8 cellular contexts compared by ENCODE assay signal in the genomic region with DNA sequence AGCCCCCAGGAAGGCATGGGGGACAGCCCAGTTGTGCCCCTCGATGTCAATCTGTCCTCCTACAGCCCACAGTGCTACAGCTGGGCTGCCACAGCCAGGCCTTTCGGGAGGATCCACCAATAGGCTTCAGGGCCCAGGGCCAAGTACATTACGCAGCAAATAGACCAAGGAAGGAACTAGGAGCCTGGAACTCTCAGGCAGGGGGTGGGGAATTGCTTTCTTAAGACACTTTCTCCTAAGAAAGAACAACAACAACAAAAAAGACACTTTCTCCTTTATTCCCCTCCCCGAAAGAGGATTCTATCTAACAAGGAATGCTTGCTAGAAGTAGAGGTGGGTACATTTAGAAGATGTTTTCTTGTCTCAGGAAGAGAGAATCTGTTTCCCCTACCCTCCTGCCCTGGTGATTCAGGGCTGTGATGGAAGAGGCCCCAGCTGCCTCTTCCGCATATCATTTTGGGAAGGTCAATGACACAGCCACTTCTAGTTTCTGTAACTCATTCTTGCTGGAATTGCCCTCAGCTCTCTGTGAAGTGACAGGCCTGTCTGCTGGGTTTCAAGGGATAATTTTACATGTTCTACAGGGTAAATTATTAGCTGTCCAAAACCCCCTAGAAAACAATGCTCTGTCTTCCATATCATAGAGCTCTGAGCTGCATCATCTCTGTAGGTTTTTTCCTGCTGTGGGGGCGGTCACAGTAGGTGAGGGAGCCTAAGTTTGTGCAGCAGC. TPM values are rescaled to one million over a fixed set of nuclear protein-coding genes. Genes with fewer than 3 reads are reported as not detected.
A peak's percentile ranks its signal among the peaks of the same experiment; 100 is the strongest.
DNase-seq lines count a peak whose midpoint lies in the region; ATAC-seq and TF ChIP-seq lines count a peak whose summit lies in the region.

No MANE protein-coding gene starts in this region.

- H3K27me3 Mint-ChIP-seq in endothelial cell (ENCODE audit: unreplicated experiment): peaks cover 25% of the 10 kb centered on the region

- no peaks in the 10 kb centered on the region for H3K27me3 ChIP-seq in SJSA1 (replicated peaks)

- H3K9me3 Mint-ChIP-seq in endothelial cell (ENCODE audit: unreplicated experiment): no peaks in the 10 kb centered on the region

- no peak overlapping the region for H3K4me3 ChIP-seq in SJSA1

- H3K4me3 Mint-ChIP-seq in endothelial cell (ENCODE audit: unreplicated experiment): peak overlapping the region; percentile 79

- in situ Hi-C loops in Caki2 (cut with HindIII; ENCODE audit: low pct_unique_long_range_greater_than_20kb, low sequenced_read_pairs): no loop called here

- H3K9me3 ChIP-seq in SJSA1 (replicated peaks): no peaks in the 10 kb centered on the region

- H3K27ac Mint-ChIP-seq in endothelial cell (ENCODE audit: unreplicated experiment): peak overlapping the region; percentile 74

- no peak for TF ChIP-seq CTCF in endothelial cell (IDR thresholded peaks at IDR 0.05; ENCODE audit: unreplicated experiment)

- ATAC-seq in GM21825 (IDR thresholded peaks at IDR 0.05; ENCODE audit: unreplicated experiment) (peak; percentile 22), HG03565 (IDR thresholded peaks at IDR 0.05; ENCODE audit: unreplicated experiment) (no peak)

- peak overlapping the region; percentile 92 for H3K27ac ChIP-seq in SJSA1

- peaks cover 65% of the 10 kb centered on the region for H3K4me1 Mint-ChIP-seq in endothelial cell (ENCODE audit: unreplicated experiment)

- H3K4me1 ChIP-seq in SJSA1 (replicated peaks): peaks cover 88% of the 10 kb centered on the region

- DNase-seq in Caki2 (ENCODE audit: low read depth): peak; percentile 90
- peak; percentile 82 to 92 for DNase-seq in SJSA1 (ENCODE audit: low read depth in 1 of 2, low spot score in 2 of 2)
- DNase-seq in endothelial cell (ENCODE audit: low spot score): no peak
- DNase-seq in myocyte (ENCODE audit: low read depth): peak; percentile 92
- DNase-seq in NCI-H2029 (lab: John Stamatoyannopoulos, UW): no peak
- DNase-seq in hepatic stellate cell (ENCODE audit: low spot score): no peak

- H3K36me3 ChIP-seq in SJSA1: no peaks in the 10 kb centered on the region

- peaks cover 5% of the 10 kb centered on the region for H3K36me3 Mint-ChIP-seq in endothelial cell (ENCODE audit: low read depth, unreplicated experiment)

RNA-seq across cellular contexts. Expression of a gene that starts 6.0 kb away (rescaled TPM):
- 107 and 234 TPM in 2 replicates for total RNA-seq in Caki2 (2014; rRNA removed; shearing (Covaris generic); ENCODE audit: low replicate concordance)
- 1,620 and 2,210 TPM in 2 replicates for total RNA-seq in SJSA1 (2014; rRNA removed; shearing (Covaris generic))
- 4,747 TPM for total RNA-seq in endothelial cell (ENCODE audit: unreplicated experiment)
- total RNA-seq in myocyte: 5,859 and 8,069 TPM in 2 replicates
- polyA plus RNA-seq in myocyte (2012): 1,663 TPM

RNA-seq across cellular contexts. Expression of a gene that starts 32.1 kb away (rescaled TPM):
- 42.2 and 58.0 TPM in 2 replicates for total RNA-seq in Caki2 (2014; rRNA removed; shearing (Covaris generic); ENCODE audit: low replicate concordance)
- 103 and 130 TPM in 2 replicates for total RNA-seq in SJSA1 (2014; rRNA removed; shearing (Covaris generic))
- total RNA-seq in endothelial cell (ENCODE audit: unreplicated experiment) (99.1 TPM), myocyte (84.4 and 128 TPM in 2 replicates)
- polyA plus RNA-seq in myocyte (2012): 94.5 TPM

Comparison
In these comparisons a context has a peak if more than half of its experiments do, and no peak if none do; other contexts are left out.
1. DNase-seq: peak in Caki2 (single experiment), SJSA1 (2 of 2) and myocyte (single experiment); none in endothelial cell (single experiment), NCI-H2029 (single experiment) and hepatic stellate cell (single experiment).